In genomic region chr16:77236063-77236511, GRCh38 we compare ENCODE assay signal across 8 cellular contexts. TPM values are rescaled to one million over a fixed set of nuclear protein-coding genes. Genes with fewer than 3 reads are reported as not detected.
DNase-seq lines count a peak whose midpoint lies in the region; ATAC-seq and TF ChIP-seq lines count a peak whose summit lies in the region.

No MANE protein-coding gene starts in this region.

- H3K4me3 ChIP-seq in H7 (ENCODE audit: insufficient read depth, low read depth, low read length) = no peak overlapping the region
- peak overlapping the region; percentile 56 for H3K4me3 ChIP-seq in osteoblast (ENCODE audit: insufficient read depth, low read length)
- peak overlapping the region; percentile 20 to 31 for H3K4me3 ChIP-seq in testis

- H3K27ac ChIP-seq in RWPE1 (no peak overlapping the region), foreskin keratinocyte (no peak overlapping the region), osteoblast (ENCODE audit: low read depth, low read length) (no peak overlapping the region), testis (no peak overlapping the region)

- H3K4me1 ChIP-seq in foreskin keratinocyte (no peaks in the 10 kb centered on the region), osteoblast (ENCODE audit: insufficient read depth, low read length) (no peaks in the 10 kb centered on the region), testis (no peaks in the 10 kb centered on the region)

- CTCF ChIA-PET in RWPE1 (lab: Yijun Ruan, JAX) = interaction anchor here (0.6 to 4.9 kb wide), 12 partner anchors 27 to 1148 kb away, joined by 3 to 34 read pairs (median 4); no protein-coding TSS in a partner anchor

- TF ChIP-seq CTCF in RWPE1 (conservative IDR thresholded peaks at IDR 0.05; ENCODE audit: low read depth) (peak; percentile 94), foreskin keratinocyte (conservative IDR thresholded peaks at IDR 0.05) (peak; percentile 100), osteoblast (IDR thresholded peaks at IDR 0.05; ENCODE audit: extremely low read depth, low read depth, low read length) (peak; percentile 100), testis (IDR thresholded peaks at IDR 0.05) (peak; percentile 91 to 95 (median 94))

- H3K9me3 ChIP-seq in osteoblast (ENCODE audit: low read depth, low read length) = no peaks in the 10 kb centered on the region
- no peaks in the 10 kb centered on the region for H3K9me3 ChIP-seq in testis

- H3K4me2 ChIP-seq in osteoblast (ENCODE audit: insufficient read depth, low read length) = peak overlapping the region; percentile 78

- POLR2A ChIA-PET in RWPE1 (lab: Yijun Ruan, JAX; ENCODE audit: low non-redundant PET) = no interaction called here

- peak; percentile 92 for ATAC-seq in foreskin keratinocyte

- peak overlapping the region; percentile 80 for H2AFZ ChIP-seq in osteoblast (ENCODE audit: low read length)

- H3K79me2 ChIP-seq in osteoblast (ENCODE audit: insufficient read depth, low read length) = no peaks in the 10 kb centered on the region

- 1 to 2% methylated on average over 7 to 20 of the region's 21 CpGs for WGBS in testis, 2 donors

- DNase-seq in GDM1 (lab: John Stamatoyannopoulos, UW) (peak; percentile 28), H7 (peak; percentile 86), LoVo (ENCODE audit: low spot score) (peak; percentile 81), RWPE1 (ENCODE audit: low spot score) (peak; percentile 81), foreskin keratinocyte (peak in 1 of 2 donors; percentile 55), osteoblast (ENCODE audit: insufficient read length, low spot score, missing footprints) (peak; percentile 89), testis (peak; percentile 92)
- peak; percentile 75 for DNase-seq in activated T-helper 9 cell treated with anti-CD3 and anti-CD28 coated beads, Interleukin-2, amount 50 U/mL, for 16 hours (ENCODE audit: low read depth)

- no peaks in the 10 kb centered on the region for H3K27me3 ChIP-seq in H7 (ENCODE audit: control insufficient read depth, insufficient read depth, low read length)
- no peaks in the 10 kb centered on the region for H3K27me3 ChIP-seq in foreskin keratinocyte
- no peaks in the 10 kb centered on the region for H3K27me3 ChIP-seq in osteoblast (ENCODE audit: insufficient read depth, low read length)
- no peaks in the 10 kb centered on the region for H3K27me3 ChIP-seq in testis

- no peaks in the 10 kb centered on the region for H3K36me3 ChIP-seq in H7 (replicated peaks; ENCODE audit: control insufficient read depth, insufficient read depth, low read length)
- H3K36me3 ChIP-seq in osteoblast (ENCODE audit: insufficient read depth, low read length) = no peaks in the 10 kb centered on the region
- no peaks in the 10 kb centered on the region for H3K36me3 ChIP-seq in testis (ENCODE audit: low read depth, missing control alignments)

- TF ChIP-seq POLR2A in testis (IDR thresholded peaks at IDR 0.05) = no peak

- H4K20me1 ChIP-seq in osteoblast (ENCODE audit: insufficient read depth, low read length) = no peaks in the 10 kb centered on the region

- intact Hi-C loops in testis (cut with DNase I; ENCODE audit: low total_unique reads) = no loop called here

RNA-seq across cellular contexts. Expression of gene SYCE1L, which starts 36.9 kb away (rescaled TPM):
- 7.2 and 7.8 TPM in 2 replicates for total RNA-seq in H7 (2014; rRNA removed; shearing (Covaris generic))
- total RNA-seq in foreskin keratinocyte = 1.6 and 4.3 TPM in 2 replicates
- polyA plus RNA-seq in foreskin keratinocyte = 2.0 and 4.4 TPM in 2 replicates
- not detected in 2 replicates for total RNA-seq in osteoblast
- total RNA-seq in testis = 1 to 10 TPM; 7.8 to 7.9 TPM
- 20.7 TPM for polyA plus RNA-seq in testis (ENCODE audit: insufficient read depth, low read depth, low replicate concordance)

RNA-seq across cellular contexts. Expression of gene MON1B, which starts 45.1 kb away (rescaled TPM):
- total RNA-seq in H7 (2014; rRNA removed; shearing (Covaris generic)) = 10.9 and 12.4 TPM in 2 replicates
- total RNA-seq in foreskin keratinocyte = 16.8 and 18.6 TPM in 2 replicates
- 11.9 and 12.3 TPM in 2 replicates for polyA plus RNA-seq in foreskin keratinocyte
- total RNA-seq in osteoblast = 18.0 and 19.5 TPM in 2 replicates
- total RNA-seq in testis = 10 to 100 TPM; 25.4 to 30.5 TPM
- 18.6 TPM for polyA plus RNA-seq in testis (ENCODE audit: insufficient read depth, low read depth, low replicate concordance)
